ENCODE assay signal across 8 cellular contexts in the genomic region with DNA sequence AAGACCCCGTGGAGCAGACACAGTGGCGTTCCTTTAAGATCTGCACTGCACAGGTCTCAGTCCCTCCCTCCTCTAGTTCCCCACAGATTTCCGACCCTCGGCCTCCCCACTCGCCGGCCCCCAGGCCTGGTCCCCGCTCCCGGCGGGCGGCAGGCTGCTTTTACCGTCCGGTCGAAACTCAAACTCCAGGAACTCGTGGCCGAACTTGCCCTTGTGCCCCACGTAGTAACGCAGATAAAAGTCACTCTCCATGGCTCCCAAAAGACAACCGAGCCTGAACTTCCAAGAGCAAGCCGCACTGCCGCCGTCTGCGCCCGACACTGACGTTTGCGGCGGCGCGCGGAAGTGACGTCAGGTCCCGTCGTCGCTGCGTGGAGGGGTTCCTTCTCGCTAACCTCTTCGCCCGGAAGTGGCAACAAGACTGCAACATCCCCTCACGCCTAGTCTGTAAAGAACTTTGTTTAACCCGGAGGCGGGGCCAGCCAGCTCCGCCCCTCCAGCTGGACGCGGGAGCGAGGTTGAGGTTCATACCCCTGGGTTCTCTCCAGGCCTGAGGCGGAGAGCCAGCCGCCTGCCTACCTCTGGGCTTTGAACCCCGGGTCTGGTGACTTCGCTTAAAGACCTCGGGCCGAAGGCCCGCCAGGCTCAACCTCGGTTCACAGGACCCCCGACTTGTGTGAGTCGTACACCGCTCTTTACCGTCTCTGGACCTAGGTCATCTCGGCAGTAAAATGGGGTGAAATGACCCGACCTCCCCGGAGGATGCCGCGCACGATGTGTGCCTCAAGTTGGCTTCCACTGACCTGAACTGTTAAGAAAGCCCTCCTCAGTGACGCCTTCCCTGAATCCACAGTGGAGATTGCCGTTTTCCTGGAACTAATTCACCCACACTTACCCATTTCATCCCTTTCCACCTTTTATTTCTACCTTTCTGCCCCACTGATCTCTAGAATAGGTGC.
DNase-seq lines count a peak whose midpoint lies in the region; ATAC-seq and TF ChIP-seq lines count a peak whose summit lies in the region.

A gene (minus strand): TSS at position 322 of the 959 bp plus-strand sequence. CDS start 70 bp downstream, at position 252.

- DNase-seq in AG09319 (ENCODE audit: extremely low read depth, low read depth) (peak; percentile 87), NCI-H446 treated with DMSO at 0.1 percent for 48 hours (lab: John Stamatoyannopoulos, UW) (peak; percentile 95), cerebellar cortex (ENCODE audit: low spot score) (peak; percentile 94), islet precursor cell (peak; percentile 98)
- peak; percentile 92 to 94 (median 93) for DNase-seq in stimulated activated CD4-positive, alpha-beta T cell treated with anti-CD3 and anti-CD28 coated beads, Interleukin-12 subunit alpha, Interleukin-12 subunit beta, amount 100 ng/mL, for 48 hours (ENCODE audit: low read depth in 2 of 3, low spot score in 1 of 3)

- no peak for TF ChIP-seq CTCF in AG09319 (IDR thresholded peaks at IDR 0.05; ENCODE audit: low read depth, low read length)

- ATAC-seq in GM19035 (IDR thresholded peaks at IDR 0.05; ENCODE audit: unreplicated experiment) = peak; percentile 95
- peak; percentile 99 for ATAC-seq in HG03354 (IDR thresholded peaks at IDR 0.05; ENCODE audit: poor library complexity, severe bottlenecking, unreplicated experiment)
- ATAC-seq in activated CD4-positive, CD25-positive, alpha-beta regulatory T cell treated with anti-CD3 and anti-CD28 coated beads, Interleukin-2, amount 50 U/mL, for 24 hours = peak; percentile 99

Comparison
In these comparisons a context has a peak if more than half of its experiments do, and no peak if none do; other contexts are left out.
1. Peak in every context shown above with its lines: DNase-seq and ATAC-seq.